In genomic region chr10:75630746-75631145, GRCh38 we compare ENCODE assay signal across 27 cellular contexts.
"Had no signal": no experiment of that assay in that cellular context is flagged by ENCODE, and none has a peak within 500 bp of the region (broad histone marks: within the 10 kb centered on the region; RNA-seq: fewer than 3 reads in every experiment).

No MANE protein-coding gene starts in this region.

- H3K36me3 ChIP-seq: colonic mucosa, esophagus squamous epithelium, gastroesophageal sphincter, heart left ventricle, left ventricle myocardium inferior, lower lobe of right lung had no signal

- DNase-seq: colonic mucosa; cortex of kidney; effector CD8-positive, alpha-beta T cell; effector memory CD8-positive, alpha-beta T cell; endodermal cell; erythroblast; esophagus squamous epithelium; foreskin fibroblast; heart left ventricle; hypothalamus; immature natural killer cell; islet precursor cell; kidney; kidney glomerular epithelial cell; left colon; left ventricle myocardium inferior; lower lobe of right lung; mesenchymal stem cell; mucosa of descending colon; naive B cell had no signal

- ATAC-seq: effector memory CD8-positive, alpha-beta T cell; esophagus mucosa; gastroesophageal sphincter; heart left ventricle; left colon; left lobe of liver; lower lobe of right lung; mucosa of descending colon had no signal

- FAIRE-seq: endometrium, frontal cortex, kidney had no signal

- H3K27ac ChIP-seq: colonic mucosa, epithelial cell of prostate, gastroesophageal sphincter, heart left ventricle, hepatocyte, left ventricle myocardium inferior, lower lobe of right lung had no signal

- H3K9me3 ChIP-seq: colonic mucosa, esophagus squamous epithelium, gastroesophageal sphincter, heart left ventricle, left ventricle myocardium inferior, lower lobe of right lung, mucosa of descending colon had no signal

- H2AFZ ChIP-seq: hepatocyte had no signal

- H3K4me3 ChIP-seq: colonic mucosa, esophagus squamous epithelium, gastroesophageal sphincter, heart left ventricle, hepatocyte, left ventricle myocardium inferior, lower lobe of right lung, mucosa of descending colon had no signal

- H3K27me3 ChIP-seq: colonic mucosa, esophagus squamous epithelium, gastroesophageal sphincter, heart left ventricle, hepatocyte had no signal

- H3K4me1 ChIP-seq: colonic mucosa, gastroesophageal sphincter, left ventricle myocardium inferior, lower lobe of right lung had no signal

- H3K4me2 ChIP-seq: hepatocyte had no signal
